ENCODE assay signal across 18 cellular contexts in the genomic region with DNA sequence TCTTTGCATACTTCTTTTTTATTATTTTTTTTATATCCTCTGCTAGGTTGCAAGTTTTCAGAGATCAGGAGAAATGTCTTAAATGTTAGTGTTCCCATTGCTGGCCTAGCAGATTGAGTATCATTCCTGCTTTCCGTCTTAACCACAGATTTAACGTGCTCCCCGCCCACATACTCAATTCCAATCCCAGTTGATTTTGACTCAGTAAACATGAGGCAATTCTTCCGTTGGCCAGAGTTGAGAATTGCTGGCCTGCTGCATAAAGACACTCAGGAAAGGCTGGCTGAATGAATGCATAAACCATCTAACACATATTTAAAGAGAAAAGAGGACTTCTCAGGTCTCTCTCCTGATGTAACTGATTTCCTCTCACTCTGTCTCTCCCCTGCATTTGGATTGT. TPM values are rescaled to one million over a fixed set of nuclear protein-coding genes. Genes with fewer than 3 reads are reported as not detected.
DNase-seq lines count a peak whose midpoint lies in the region; ATAC-seq and TF ChIP-seq lines count a peak whose summit lies in the region.
"Had no signal": no experiment of that assay in that cellular context is flagged by ENCODE, and none has a peak within 500 bp of the region (broad histone marks: within the 10 kb centered on the region; RNA-seq: fewer than 3 reads in every experiment).

No MANE protein-coding gene starts in this region.

- no peaks in the 10 kb centered on the region for H3K27me3 Mint-ChIP-seq in activated T-cell treated with anti-CD3 and anti-CD28 coated beads, Interleukin-2, amount 50 U/mL, for 72 hours (ENCODE audit: low read depth)
- H3K27me3 Mint-ChIP-seq: activated CD4-positive, alpha-beta T cell treated with anti-CD3 and anti-CD28 coated beads for 36 hours had no signal

- H3K36me3 Mint-ChIP-seq in activated T-cell treated with anti-CD3 and anti-CD28 coated beads, Interleukin-2, amount 50 U/mL, for 72 hours (ENCODE audit: insufficient read depth in 2 of 2): no peaks in the 10 kb centered on the region
- H3K36me3 Mint-ChIP-seq: activated naive CD4-positive, alpha-beta T cell treated with anti-CD3 and anti-CD28 coated beads, Interleukin-2, amount 10 ng/mL, durations not matched to agents 7 days and 5 days had no signal

- TF ChIP-seq CTCF in astrocyte of the spinal cord (IDR thresholded peaks at IDR 0.05; ENCODE audit: low read depth, low read length): no peak

- in situ Hi-C loops in astrocyte of the spinal cord (cut with HindIII; ENCODE audit: low sequenced_read_pairs): no loop called here

- ATAC-seq in activated T-cell treated with anti-CD3 and anti-CD28 coated beads, Interleukin-2, amount 50 U/mL, for 72 hours (replicated peaks in 1 of 2): no peak
- no peak for ATAC-seq in GM18520 (IDR thresholded peaks at IDR 0.05; ENCODE audit: unreplicated experiment)
- ATAC-seq: activated CD4-positive, alpha-beta T cell treated with anti-CD3 and anti-CD28 coated beads for 36 hours; right cardiac atrium had no signal

- DNase-seq in AG08395 (ENCODE audit: low spot score) (peak; percentile 71), H4 (ENCODE audit: low spot score) (peak; percentile 26), astrocyte of the spinal cord (ENCODE audit: low read depth, low spot score) (peak; percentile 45), hepatic stellate cell (ENCODE audit: low spot score) (peak; percentile 29), NCI-H748 treated with DMSO at 0.1 percent for 48 hours (lab: John Stamatoyannopoulos, UW) (no peak), DMS153 (lab: John Stamatoyannopoulos, UW) (no peak)
- no peak for DNase-seq in activated T-cell treated with anti-CD3 and anti-CD28 coated beads, Interleukin-2, amount 50 U/mL, for 72 hours
- DNase-seq: activated CD4-positive, alpha-beta T cell treated with anti-CD3 and anti-CD28 coated beads for 36 hours; activated naive CD4-positive, alpha-beta T cell treated with anti-CD3 and anti-CD28 coated beads, Interleukin-2, amount 10 ng/mL, durations not matched to agents 7 days and 5 days; Calu3; central memory CD4-positive, alpha-beta T cell; immature natural killer cell; MM.1S; NCI-H1930; right cardiac atrium; stimulated activated CD4-positive, alpha-beta T cell treated with anti-CD3 and anti-CD28 coated beads, Interleukin-2, amount 100 ng/mL, for 48 hours had no signal

- no peaks in the 10 kb centered on the region for H3K9me3 Mint-ChIP-seq in activated T-cell treated with anti-CD3 and anti-CD28 coated beads, Interleukin-2, amount 50 U/mL, for 72 hours

- no peak overlapping the region for H3K4me3 ChIP-seq in astrocyte of the spinal cord (ENCODE audit: low read depth, low read length)

- no peak overlapping the region for H3K27ac Mint-ChIP-seq in activated T-cell treated with anti-CD3 and anti-CD28 coated beads, Interleukin-2, amount 50 U/mL, for 72 hours
- H3K27ac Mint-ChIP-seq: activated CD4-positive, alpha-beta T cell treated with anti-CD3 and anti-CD28 coated beads for 36 hours; activated naive CD4-positive, alpha-beta T cell treated with anti-CD3 and anti-CD28 coated beads, Interleukin-2, amount 10 ng/mL, durations not matched to agents 7 days and 5 days; immature natural killer cell had no signal

- no peak overlapping the region for H3K4me3 Mint-ChIP-seq in activated T-cell treated with anti-CD3 and anti-CD28 coated beads, Interleukin-2, amount 50 U/mL, for 72 hours
- H3K4me3 Mint-ChIP-seq: activated CD4-positive, alpha-beta T cell treated with anti-CD3 and anti-CD28 coated beads for 36 hours; activated naive CD4-positive, alpha-beta T cell treated with anti-CD3 and anti-CD28 coated beads, Interleukin-2, amount 10 ng/mL, durations not matched to agents 7 days and 5 days; immature natural killer cell had no signal

- H3K4me1 Mint-ChIP-seq in activated T-cell treated with anti-CD3 and anti-CD28 coated beads, Interleukin-2, amount 50 U/mL, for 72 hours (ENCODE audit: low read depth): peaks cover 5% of the 10 kb centered on the region

RNA-seq across cellular contexts. Expression of a gene that starts 46.8 kb away (rescaled TPM):
- 5.9 and 6.7 TPM in 2 replicates for total RNA-seq in H4 (2014; rRNA removed; shearing (Covaris generic))
- total RNA-seq in activated T-cell treated with anti-CD3 and anti-CD28 coated beads, Interleukin-2, amount 50 U/mL, for 72 hours: 1 to 10 TPM; 4.3 to 4.8 TPM

RNA-seq across cellular contexts. Expression of a gene that starts 51.0 kb away (rescaled TPM):
- total RNA-seq in H4 (2014; rRNA removed; shearing (Covaris generic)): not detected in 2 replicates
- under 1 TPM; 0.60 to 0.90 TPM for total RNA-seq in activated T-cell treated with anti-CD3 and anti-CD28 coated beads, Interleukin-2, amount 50 U/mL, for 72 hours
- total RNA-seq: NCI-H460 had no signal

Comparison
In these comparisons a context has a peak if more than half of its experiments do, and no peak if none do; other contexts are left out.
1. DNase-seq: peak in AG08395 (single experiment), H4 (single experiment), astrocyte of the spinal cord (single experiment) and hepatic stellate cell (single experiment); none in activated T-cell treated with anti-CD3 and anti-CD28 coated beads, Interleukin-2, amount 50 U/mL, for 72 hours (0 of 2), NCI-H748 treated with DMSO at 0.1 percent for 48 hours (single experiment) and DMS153 (single experiment).